In the genomic region with DNA sequence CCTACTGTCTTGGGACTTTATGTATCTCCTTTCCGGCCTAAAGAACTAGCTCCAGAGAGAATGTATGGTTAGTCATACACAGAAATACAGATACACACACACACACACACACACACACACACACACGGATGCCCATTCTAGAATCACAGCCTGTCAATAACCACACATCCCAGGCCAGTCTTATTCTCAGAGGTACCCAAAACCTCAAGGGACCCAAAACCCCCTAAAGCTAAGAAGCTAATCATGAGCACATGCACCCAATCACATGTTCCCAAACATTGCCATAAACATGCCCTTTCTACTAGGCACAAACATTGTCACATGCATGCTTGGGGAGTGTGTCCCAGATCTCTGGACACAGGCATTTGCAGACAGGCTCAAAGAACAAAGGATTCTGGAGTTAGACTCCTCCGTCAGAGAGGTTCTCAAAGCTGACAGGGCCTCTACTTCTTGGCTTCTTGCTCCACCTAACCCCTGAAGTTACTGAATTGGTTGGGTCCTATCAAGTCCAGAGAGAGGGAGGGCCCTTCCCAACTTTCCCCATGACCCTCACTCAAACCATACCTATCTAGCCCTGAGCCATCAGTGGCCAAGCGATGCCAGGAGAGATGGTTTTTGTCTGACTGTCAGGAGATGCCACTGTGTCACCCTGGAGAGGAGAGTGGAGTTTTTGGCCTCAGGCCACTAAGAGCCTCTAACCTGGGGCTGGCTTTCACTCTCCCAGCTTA, we compare ENCODE assay signal across 22 cellular contexts.
A peak's percentile ranks its signal among the peaks of the same experiment; 100 is the strongest.
DNase-seq lines count a peak whose midpoint lies in the region; ATAC-seq and TF ChIP-seq lines count a peak whose summit lies in the region.
"Had no signal": no experiment of that assay in that cellular context is flagged by ENCODE, and none has a peak within 500 bp of the region (broad histone marks: within the 10 kb centered on the region; RNA-seq: fewer than 3 reads in every experiment).

No MANE protein-coding gene starts in this region.

- no peaks in the 10 kb centered on the region for H3K27me3 ChIP-seq in esophagus muscularis mucosa
- H3K27me3 ChIP-seq: BE2C had no signal

- peaks cover 13 to 19% (median 13%) of the 10 kb centered on the region in 4 donors for H3K4me1 ChIP-seq in esophagus muscularis mucosa
- H3K4me1 ChIP-seq: A549, SJCRH30 had no signal

- H3K27ac ChIP-seq in esophagus muscularis mucosa (replicated peaks in 1 of 4): no peak overlapping the region
- H3K27ac ChIP-seq: A549, SJCRH30 had no signal

- no peak for TF ChIP-seq EP300 in esophagus muscularis mucosa (IDR thresholded peaks at IDR 0.05)

- no peak overlapping the region for H3K4me3 ChIP-seq in GM12865 (ENCODE audit: low read depth, low read length)
- no peak overlapping the region for H3K4me3 ChIP-seq in esophagus muscularis mucosa
- H3K4me3 ChIP-seq: A549, GM23338, SJCRH30 had no signal

- H3K9me3 ChIP-seq in esophagus muscularis mucosa: no peaks in the 10 kb centered on the region
- H3K9me3 ChIP-seq: A549, BE2C, SJCRH30 had no signal

- no peak for TF ChIP-seq POLR2A in esophagus muscularis mucosa (IDR thresholded peaks at IDR 0.05; ENCODE audit: low read depth)

- 86% methylated on average over 4 of the region's 4 CpGs for WGBS in esophagus muscularis mucosa

- peak; percentile 26 for ATAC-seq in GM18868 (IDR thresholded peaks at IDR 0.05; ENCODE audit: unreplicated experiment)
- ATAC-seq: A549, GM23338, HCT116, Panc1 had no signal

- no peaks in the 10 kb centered on the region for H3K36me3 ChIP-seq in esophagus muscularis mucosa
- H3K36me3 ChIP-seq: BE2C, SJCRH30 had no signal

- TF ChIP-seq CTCF in GM12865 (IDR thresholded peaks at IDR 0.05; ENCODE audit: insufficient read depth, low read depth, low read length, missing control alignments): no peak
- TF ChIP-seq CTCF in esophagus muscularis mucosa (IDR thresholded peaks at IDR 0.05): no peak

- DNase-seq in GM12865 (ENCODE audit: low read depth) (peak; percentile 80), esophagus muscularis mucosa (ENCODE audit: extremely low spot score) (peak; percentile 70), mucosa of gallbladder (ENCODE audit: low spot score) (peak; percentile 8), NCI-H524 (lab: John Stamatoyannopoulos, UW) (no peak), D341Med (ENCODE audit: low spot score) (no peak), dermis blood vessel endothelial cell (no peak)
- DNase-seq: BE2C; DMS79; KG1; NCI-H1092 treated with DMSO at 0.1 percent for 48 hours; NCI-H146; NCI-H2029; NCI-H226; NCI-H510A treated with DMSO at 0.1 percent for 48 hours; NCI-H774; NK-92 treated with Interleukin-12 subunit alpha and Interleukin-12 subunit beta, amount 100 ng/mL, for 24 hours; SJCRH30 had no signal

- intact Hi-C loops in esophagus muscularis mucosa (cut with DNase I): no loop called here

Comparison
In these comparisons a context has a peak if more than half of its experiments do, and no peak if none do; other contexts are left out.
1. DNase-seq: peak in GM12865 (single experiment), esophagus muscularis mucosa (single experiment) and mucosa of gallbladder (single experiment); none in NCI-H524 (0 of 2), D341Med (single experiment) and dermis blood vessel endothelial cell (single experiment).